ENCODE assay signal across 1 cellular context in genomic region chr20:137668-138131, GRCh38.
TF ChIP-seq lines count a peak whose summit lies in the region.

No MANE protein-coding gene starts in this region.

TF ChIP-seq in HepG2, 621 proteins besides CTCF, POLR2A, EP300 and RAD21 (continued from another document and continues in another):
- no peak for TF ChIP-seq ZNF609 (CRISPR knock-in tag; IDR thresholded peaks at IDR 0.05; ENCODE audit: borderline replicate concordance)
- no peak for TF ChIP-seq SNRNP70 (IDR thresholded peaks at IDR 0.05; ENCODE audit: low read depth, low read length)
- TF ChIP-seq ZSCAN12 (CRISPR knock-in tag; IDR thresholded peaks at IDR 0.05), result no peak
- TF ChIP-seq ZNF513 (CRISPR knock-in tag; conservative IDR thresholded peaks at IDR 0.05), result no peak
- 0 out of 2 replicates have a peak, but pooled peaks have one; percentile 9 for TF ChIP-seq ZNF430 (CRISPR knock-in tag; IDR thresholded peaks at IDR 0.05)
- peak; percentile 46 for TF ChIP-seq SALL1 (CRISPR knock-in tag; IDR thresholded peaks at IDR 0.05)
- no peak for TF ChIP-seq NONO (IDR thresholded peaks at IDR 0.05)
- peak; percentile 58; the same call in 1 of the 2 replicates for TF ChIP-seq NONO (CRISPR knock-in tag; conservative IDR thresholded peaks at IDR 0.05)
- TF ChIP-seq SPEN (CRISPR knock-in tag; IDR thresholded peaks at IDR 0.05; ENCODE audit: low read depth), result 0 out of 2 replicates have a peak, but pooled peaks have one; percentile 39
- TF ChIP-seq ZBTB7B (CRISPR knock-in tag; IDR thresholded peaks at IDR 0.05), result peak; percentile 8; the same call in 1 of the 2 replicates
- TF ChIP-seq ZNF883 (CRISPR knock-in tag; IDR thresholded peaks at IDR 0.05; ENCODE audit: not compliant biosample characterization), result peak; percentile 30
- peak; percentile 50; the same call in 1 of the 2 replicates for TF ChIP-seq PHF8 (CRISPR knock-in tag; IDR thresholded peaks at IDR 0.05)
- TF ChIP-seq ZNF296 (CRISPR knock-in tag; conservative IDR thresholded peaks at IDR 0.05), result no peak
- no peak for TF ChIP-seq ZFP36L2 (CRISPR knock-in tag; IDR thresholded peaks at IDR 0.05)
- no peak for TF ChIP-seq SMAD3 (CRISPR knock-in tag; IDR thresholded peaks at IDR 0.05)
- peak; percentile 96 for TF ChIP-seq POGZ (CRISPR knock-in tag; IDR thresholded peaks at IDR 0.05)
- no peak for TF ChIP-seq ZNF570 (CRISPR knock-in tag; IDR thresholded peaks at IDR 0.05; ENCODE audit: borderline replicate concordance)
- TF ChIP-seq BHLHE40 (IDR thresholded peaks at IDR 0.05; ENCODE audit: low read length), result no peak
- no peak for TF ChIP-seq MED13 (CRISPR knock-in tag; IDR thresholded peaks at IDR 0.05)
- no peak for TF ChIP-seq LBX2 (CRISPR knock-in tag; IDR thresholded peaks at IDR 0.05; ENCODE audit: borderline replicate concordance)
- peak; percentile 91; the same call in 1 of the 2 replicates for TF ChIP-seq ZNF784 (CRISPR knock-in tag; IDR thresholded peaks at IDR 0.05; ENCODE audit: borderline replicate concordance)
- no peak for TF ChIP-seq SOX6 (IDR thresholded peaks at IDR 0.05)
- TF ChIP-seq SOX6 (CRISPR knock-in tag; IDR thresholded peaks at IDR 0.05), result 0 out of 2 replicates have a peak, but pooled peaks have one; percentile 39
- peak; percentile 31; the same call in 1 of the 2 replicates for TF ChIP-seq SMC3 (IDR thresholded peaks at IDR 0.05; ENCODE audit: low read length)
- TF ChIP-seq TCF7 (IDR thresholded peaks at IDR 0.05; ENCODE audit: low read depth), result peak; percentile 27; the same call in 1 of the 2 replicates
- TF ChIP-seq FOXO4 (CRISPR knock-in tag; conservative IDR thresholded peaks at IDR 0.05), result 0 out of 2 replicates have a peak, but pooled peaks have one; percentile 86
- TF ChIP-seq ZNF230 (CRISPR knock-in tag; IDR thresholded peaks at IDR 0.05), result 0 out of 2 replicates have a peak, but pooled peaks have one; percentile 45
- 0 out of 2 replicates have a peak, but pooled peaks have one; percentile 38 for TF ChIP-seq HOXA7 (CRISPR knock-in tag; IDR thresholded peaks at IDR 0.05)
- TF ChIP-seq ZMYM3 (CRISPR knock-in tag; IDR thresholded peaks at IDR 0.05), result 0 out of 2 replicates have a peak, but pooled peaks have one; percentile 29
- TF ChIP-seq FOXP4 (CRISPR knock-in tag; IDR thresholded peaks at IDR 0.05), result 0 out of 2 replicates have a peak, but pooled peaks have one; percentile 65
- no peak for TF ChIP-seq PAWR (CRISPR knock-in tag; IDR thresholded peaks at IDR 0.05; ENCODE audit: borderline replicate concordance)
- peak; percentile 83 for TF ChIP-seq HOMEZ (CRISPR knock-in tag; IDR thresholded peaks at IDR 0.05; ENCODE audit: low read depth)
- TF ChIP-seq BCL3 (CRISPR knock-in tag; IDR thresholded peaks at IDR 0.05), result 0 out of 2 replicates have a peak, but pooled peaks have one; percentile 50
- 0 out of 2 replicates have a peak, but pooled peaks have one; percentile 64 for TF ChIP-seq KLF12 (CRISPR knock-in tag; IDR thresholded peaks at IDR 0.05; ENCODE audit: borderline replicate concordance)
- TF ChIP-seq GATAD1 (CRISPR knock-in tag; IDR thresholded peaks at IDR 0.05), result peak; percentile 67
- TF ChIP-seq ERF (CRISPR knock-in tag; IDR thresholded peaks at IDR 0.05), result peak; percentile 61; the same call in 1 of the 2 replicates
- TF ChIP-seq FOXK2 (IDR thresholded peaks at IDR 0.05), result 0 out of 2 replicates have a peak, but pooled peaks have one; percentile 15
- TF ChIP-seq ZNF138 (CRISPR knock-in tag; IDR thresholded peaks at IDR 0.05; ENCODE audit: low read depth), result no peak
- TF ChIP-seq ZSCAN5A (CRISPR knock-in tag; IDR thresholded peaks at IDR 0.05; ENCODE audit: borderline replicate concordance), result peak; percentile 57; the same call in 1 of the 2 replicates
- TF ChIP-seq ZNF484 (CRISPR knock-in tag; IDR thresholded peaks at IDR 0.05; ENCODE audit: borderline replicate concordance, low read depth), result no peak
- TF ChIP-seq PRDM15 (CRISPR knock-in tag; IDR thresholded peaks at IDR 0.05), result no peak
- TF ChIP-seq FOXJ3 (CRISPR knock-in tag; IDR thresholded peaks at IDR 0.05; ENCODE audit: borderline replicate concordance), result peak; percentile 85
